ENCODE assay signal across 22 cellular contexts in genomic region chr5:31328031-31328430, GRCh38.
DNase-seq lines count a peak whose midpoint lies in the region; ATAC-seq, FAIRE-seq and TF ChIP-seq lines count a peak whose summit lies in the region.
"Had no signal": no experiment of that assay in that cellular context is flagged by ENCODE, and none has a peak within 500 bp of the region (broad histone marks: within the 10 kb centered on the region; RNA-seq: fewer than 3 reads in every experiment).

No MANE protein-coding gene starts in this region.

- no peak for TF ChIP-seq EP300 in K562 (IDR thresholded peaks at IDR 0.05; ENCODE audit: low read length)

- no peak overlapping the region for H3K4me3 ChIP-seq in K562
- H3K4me3 ChIP-seq in neural progenitor cell, result no peak overlapping the region
- H3K4me3 ChIP-seq: BLaER1 treated with 17β-estradiol and CSF1 and Interleukin-3, amounts not matched to agents 10 nM and 100 nM; MG63; PC-9; SJCRH30 had no signal

- no peaks in the 10 kb centered on the region for H3K9me1 ChIP-seq in K562 (ENCODE audit: control insufficient read depth, insufficient read depth, low read length)

- BruUV-seq in K562 (replicated peaks; lab: Mats Ljungman, UMichigan), result no TSS peak

- CTCF ChIA-PET in K562 (lab: Yijun Ruan, JAX; ENCODE audit: low intra/inter-chr PET ratio), result no interaction called here

- H3K36me3 Mint-ChIP-seq in activated CD4-positive, alpha-beta T cell treated with anti-CD3 and anti-CD28 coated beads, Interleukin-2, amount 10 ng/mL, durations not matched to agents 24 days and 14 days (ENCODE audit: low read depth), result no peaks in the 10 kb centered on the region
- H3K36me3 Mint-ChIP-seq in neural progenitor cell, result peaks cover 14% of the 10 kb centered on the region

- TF ChIP-seq RAD21 in K562 (CRISPR knock-in tag; conservative IDR thresholded peaks at IDR 0.05 in 1 of 2, IDR thresholded peaks at IDR 0.05 in 1 of 2), result no peak

- WGBS in K562 (ENCODE audit: insufficient coverage, low coverage, missing lambda C conversion rate), result 11% methylated on average over 6 of the region's 6 CpGs

- no peak for ATAC-seq in K562
- ATAC-seq: HCT116, Right ventricle myocardium inferior had no signal

- H3K36me3 ChIP-seq in K562 (ENCODE audit: control insufficient read depth, insufficient read depth, low read length), result no peaks in the 10 kb centered on the region
- no peaks in the 10 kb centered on the region for H3K36me3 ChIP-seq in neural progenitor cell
- H3K36me3 ChIP-seq: BLaER1 treated with 17β-estradiol and CSF1 and Interleukin-3, amounts not matched to agents 10 nM and 100 nM; SJCRH30 had no signal

- no peaks in the 10 kb centered on the region for H3F3A ChIP-seq in neural progenitor cell (ENCODE audit: low read depth)

- TF ChIP-seq CTCF in K562 (IDR thresholded peaks at IDR 0.05 in 2 of 3, conservative IDR thresholded peaks at IDR 0.05 in 1 of 3; ENCODE audit: insufficient read depth in 2 of 3, low read depth in 1 of 3, low read length in 3 of 3), result no peak
- no peak for TF ChIP-seq CTCF in neural progenitor cell (IDR thresholded peaks at IDR 0.05)

- no peaks in the 10 kb centered on the region for H3K4me1 Mint-ChIP-seq in activated CD4-positive, alpha-beta T cell treated with anti-CD3 and anti-CD28 coated beads, Interleukin-2, amount 10 ng/mL, durations not matched to agents 24 days and 14 days
- peaks cover 8% of the 10 kb centered on the region for H3K4me1 Mint-ChIP-seq in neural progenitor cell

- H3K4me3 Mint-ChIP-seq in activated CD4-positive, alpha-beta T cell treated with anti-CD3 and anti-CD28 coated beads, Interleukin-2, amount 10 ng/mL, durations not matched to agents 24 days and 14 days, result no peak overlapping the region
- H3K4me3 Mint-ChIP-seq in neural progenitor cell, result no peak overlapping the region
- H3K4me3 Mint-ChIP-seq: CD4-positive, alpha-beta T cell had no signal

- H2AFZ ChIP-seq in K562 (ENCODE audit: low read depth, low read length) (peak overlapping the region; percentile 49), neural progenitor cell (replicated peaks) (peak overlapping the region; percentile 7)
- H2AFZ ChIP-seq: PC-9 had no signal

- H3K4me2 ChIP-seq in K562 (ENCODE audit: insufficient read depth, low read length), result no peak overlapping the region
- peak overlapping the region; percentile 24 for H3K4me2 ChIP-seq in neural progenitor cell
- H3K4me2 ChIP-seq: BLaER1 treated with 17β-estradiol and CSF1 and Interleukin-3, amounts not matched to agents 10 nM and 100 nM; PC-9 had no signal

- intact Hi-C loops in activated CD4-positive, alpha-beta T cell treated with anti-CD3 and anti-CD28 coated beads, Interleukin-2, amount 10 ng/mL, durations not matched to agents 24 days and 14 days (cut with micrococcal nuclease), result no loop called here
- intact Hi-C loops in K562 (cut with micrococcal nuclease), result no loop called here

- no peaks in the 10 kb centered on the region for H3K27me3 Mint-ChIP-seq in activated CD4-positive, alpha-beta T cell treated with anti-CD3 and anti-CD28 coated beads, Interleukin-2, amount 10 ng/mL, durations not matched to agents 24 days and 14 days
- no peaks in the 10 kb centered on the region for H3K27me3 Mint-ChIP-seq in neural progenitor cell (ENCODE audit: insufficient read depth, low read depth)
- H3K27me3 Mint-ChIP-seq: CD4-positive, alpha-beta T cell had no signal

- H3K27ac Mint-ChIP-seq in activated CD4-positive, alpha-beta T cell treated with anti-CD3 and anti-CD28 coated beads, Interleukin-2, amount 10 ng/mL, durations not matched to agents 24 days and 14 days, result no peak overlapping the region
- H3K27ac Mint-ChIP-seq in neural progenitor cell, result no peak overlapping the region
- H3K27ac Mint-ChIP-seq: CD4-positive, alpha-beta T cell had no signal

- in situ Hi-C loops in K562 (cut with MboI), result no loop called here

- no peak overlapping the region for H3K9ac ChIP-seq in K562 (ENCODE audit: insufficient read depth in 1 of 2, low read depth in 2 of 2, low read length in 2 of 2)
- H3K9ac ChIP-seq in neural progenitor cell, result no peak overlapping the region
- H3K9ac ChIP-seq: BLaER1 treated with 17β-estradiol and CSF1 and Interleukin-3, amounts not matched to agents 10 nM and 100 nM had no signal

- H4K20me1 ChIP-seq in K562 (replicated peaks; ENCODE audit: control insufficient read depth, insufficient read depth, low read length) (no peaks in the 10 kb centered on the region), neural progenitor cell (ENCODE audit: low read depth) (no peaks in the 10 kb centered on the region)
- H4K20me1 ChIP-seq: BLaER1 treated with 17β-estradiol and CSF1 and Interleukin-3, amounts not matched to agents 10 nM and 100 nM had no signal

- POLR2A ChIA-PET in K562 (lab: Yijun Ruan, JAX), result interaction anchor here (1.0 to 1.6 kb wide), 2 partner anchors 8 to 14 kb away, joined by 3 to 4 read pairs; no protein-coding TSS in a partner anchor

- H3K27ac ChIP-seq in K562 (ENCODE audit: extremely low read depth, low read depth, low read length) (no peak overlapping the region), neural progenitor cell (no peak overlapping the region)
- H3K27ac ChIP-seq: BLaER1 treated with 17β-estradiol and CSF1 and Interleukin-3, amounts not matched to agents 10 nM and 100 nM; PC-9; SJCRH30 had no signal

- no peaks in the 10 kb centered on the region for H3K4me1 ChIP-seq in K562 (replicated peaks in 1 of 2; ENCODE audit: control insufficient read depth in 2 of 2, insufficient read depth in 2 of 2, low read length in 2 of 2)
- H3K4me1 ChIP-seq in neural progenitor cell, result peaks cover 23% of the 10 kb centered on the region
- H3K4me1 ChIP-seq: BLaER1 treated with 17β-estradiol and CSF1 and Interleukin-3, amounts not matched to agents 10 nM and 100 nM; SJCRH30 had no signal

- H3K79me2 ChIP-seq in K562 (ENCODE audit: control insufficient read depth, insufficient read depth, low read length) (no peaks in the 10 kb centered on the region), neural progenitor cell (ENCODE audit: low read depth) (no peaks in the 10 kb centered on the region)

- no peak for TF ChIP-seq POLR2A in K562 (conservative IDR thresholded peaks at IDR 0.05)

- peak; percentile 8 for DNase-seq in activated CD4-positive, alpha-beta T cell treated with anti-CD3 and anti-CD28 coated beads, Interleukin-2, amount 10 ng/mL, durations not matched to agents 24 days and 14 days
- no peak for DNase-seq in activated CD4-positive, alpha-beta T cell treated with anti-CD3 and anti-CD28 coated beads for 48 hours
- DNase-seq in K562 (ENCODE audit: extremely low read depth in 1 of 4, low spot score in 3 of 4) (no peak), neural progenitor cell (ENCODE audit: low spot score) (no peak), DMS53 (lab: John Stamatoyannopoulos, UW) (no peak), T1000 (lab: John Stamatoyannopoulos, UW) (no peak), islet precursor cell (no peak)
- DNase-seq: CD4-positive, alpha-beta T cell; COR-L47; KG1; MG63; NCI-H2029; NCI-H446; NCI-H524 treated with DMSO at 0.1 percent for 48 hours; NCI-H82; PC-9; SJCRH30 had no signal

- FAIRE-seq in K562 (lab: Jason Lieb, UNC), result no peak
- FAIRE-seq: G401.6, H1 had no signal

- H3K27me3 ChIP-seq in K562 (ENCODE audit: control insufficient read depth in 2 of 2, insufficient read depth in 2 of 2, low read length in 2 of 2), result peaks cover 8 to 9% of the 10 kb centered on the region in 2 experiments; a peak in 4 of 5 replicates
- no peaks in the 10 kb centered on the region for H3K27me3 ChIP-seq in neural progenitor cell
- H3K27me3 ChIP-seq: BLaER1 treated with 17β-estradiol and CSF1 and Interleukin-3, amounts not matched to agents 10 nM and 100 nM; MG63; SJCRH30 had no signal

- no peaks in the 10 kb centered on the region for H3K9me3 Mint-ChIP-seq in activated CD4-positive, alpha-beta T cell treated with anti-CD3 and anti-CD28 coated beads, Interleukin-2, amount 10 ng/mL, durations not matched to agents 24 days and 14 days
- H3K9me3 Mint-ChIP-seq in neural progenitor cell, result no peaks in the 10 kb centered on the region
- H3K9me3 Mint-ChIP-seq: CD4-positive, alpha-beta T cell had no signal

- H3K9me3 ChIP-seq in K562 (replicated peaks; ENCODE audit: control insufficient read depth, insufficient read depth, low read depth, low read length), result no peaks in the 10 kb centered on the region
- H3K9me3 ChIP-seq in neural progenitor cell (ENCODE audit: low read depth), result no peaks in the 10 kb centered on the region
- H3K9me3 ChIP-seq: BLaER1 treated with 17β-estradiol and CSF1 and Interleukin-3, amounts not matched to agents 10 nM and 100 nM; MG63; SJCRH30 had no signal

TF ChIP-seq in K562, 482 proteins besides CTCF, POLR2A, EP300 and RAD21:
- TF ChIP-seq ZNF280B (CRISPR knock-in tag; IDR thresholded peaks at IDR 0.05) (no peak), MYC (IDR thresholded peaks at IDR 0.05; ENCODE audit: low read depth, low read length) (no peak), MYC (CRISPR knock-in tag; IDR thresholded peaks at IDR 0.05; ENCODE audit: borderline replicate concordance, low read depth) (no peak)
